Comparison of ENCODE assay signal across 19 cellular contexts in the genomic region with DNA sequence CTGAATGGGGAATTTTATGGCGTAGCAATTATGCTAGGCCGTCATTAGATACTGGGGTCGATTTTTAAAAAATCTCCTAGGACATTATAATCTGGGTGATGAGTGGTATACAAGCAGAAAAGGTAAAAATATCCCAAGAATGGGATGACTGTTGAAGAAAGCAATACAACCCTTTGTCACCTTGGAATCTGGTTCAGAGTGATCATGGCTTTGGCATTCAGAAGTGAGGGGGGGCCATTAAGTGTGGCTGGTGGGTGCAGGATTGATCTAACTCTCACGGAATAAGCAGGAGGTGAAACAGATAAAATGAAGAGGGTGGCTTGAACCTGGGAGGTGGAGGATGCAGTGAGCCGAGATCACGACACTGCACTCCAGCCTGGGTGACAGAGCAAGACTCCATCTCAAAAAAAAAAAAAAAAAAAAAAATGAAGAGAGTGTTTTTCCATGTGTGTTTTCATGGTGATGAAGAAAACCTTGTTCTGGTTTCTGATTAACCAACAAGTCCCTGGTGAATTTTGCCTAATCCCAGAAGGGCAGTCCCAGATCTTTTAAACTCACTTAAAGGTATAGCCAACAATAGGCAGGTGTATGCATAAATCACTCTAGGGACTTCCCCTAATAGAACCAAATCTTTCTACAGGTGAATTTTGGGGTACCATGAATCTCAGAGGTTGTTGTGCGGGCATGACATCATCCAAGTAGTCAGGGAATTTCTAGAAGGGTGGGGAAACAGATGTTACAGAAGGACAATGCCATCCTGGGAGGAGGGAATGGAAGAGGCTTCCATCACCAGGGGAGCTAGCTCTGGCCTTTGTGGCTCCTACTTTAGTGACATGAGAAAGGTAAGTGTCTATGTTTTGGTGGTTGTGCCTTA. TPM values are rescaled to one million over a fixed set of nuclear protein-coding genes. Genes with fewer than 3 reads are reported as not detected.
DNase-seq lines count a peak whose midpoint lies in the region; ATAC-seq, FAIRE-seq and TF ChIP-seq lines count a peak whose summit lies in the region.
"Had no signal": no experiment of that assay in that cellular context is flagged by ENCODE, and none has a peak within 500 bp of the region (broad histone marks: within the 10 kb centered on the region; RNA-seq: fewer than 3 reads in every experiment).

No MANE protein-coding gene starts in this region.

- no peak overlapping the region for H4K5ac ChIP-seq in IMR-90 (ENCODE audit: low read depth, low read length)

- no peak for TF ChIP-seq CTCF in HepG2 (CRISPR knock-in tag; IDR thresholded peaks at IDR 0.05)
- TF ChIP-seq CTCF in right lobe of liver (IDR thresholded peaks at IDR 0.05): no peak
- no peak for TF ChIP-seq CTCF in IMR-90 (conservative IDR thresholded peaks at IDR 0.05; ENCODE audit: low read depth, low read length)
- no peak for TF ChIP-seq CTCF in type B pancreatic cell (conservative IDR thresholded peaks at IDR 0.05)

- H3K9me3 Mint-ChIP-seq in type B pancreatic cell: no peaks in the 10 kb centered on the region
- H3K9me3 Mint-ChIP-seq in activated CD4-positive, alpha-beta memory T cell treated with anti-CD3 and anti-CD28 coated beads, Interleukin-2, amount 10 ng/mL, durations not matched to agents 7 days and 5 days: no peaks in the 10 kb centered on the region
- H3K9me3 Mint-ChIP-seq: H9 had no signal

- H3K9me3 ChIP-seq in HepG2 (ENCODE audit: low read length) (no peaks in the 10 kb centered on the region), right lobe of liver (no peaks in the 10 kb centered on the region), IMR-90 (ENCODE audit: control insufficient read depth, insufficient read depth, low read length) (no peaks in the 10 kb centered on the region)

- no peak overlapping the region; the same call in 1 of the 2 replicates for H3K4ac ChIP-seq in IMR-90 (ENCODE audit: low read depth, low read length)

- H4K20me1 ChIP-seq in HepG2 (ENCODE audit: insufficient read depth, low read length) (no peaks in the 10 kb centered on the region), IMR-90 (ENCODE audit: insufficient read depth, low read length) (peaks cover 9% of the 10 kb centered on the region)

- H2AK5ac ChIP-seq in IMR-90 (ENCODE audit: low read depth, low read length): no peak overlapping the region

- H2AFZ ChIP-seq in HepG2 (ENCODE audit: low read length) (no peak overlapping the region), IMR-90 (replicated peaks; ENCODE audit: low read length, poor library complexity) (no peak overlapping the region)

- H3K56ac ChIP-seq in IMR-90 (ENCODE audit: extremely low read depth, insufficient read depth, low read length): no peak overlapping the region

- TF ChIP-seq EP300 in HepG2 (IDR thresholded peaks at IDR 0.05; ENCODE audit: low read depth in 2 of 2, low read length in 2 of 2) (no peak), HepG2 (CRISPR knock-in tag; IDR thresholded peaks at IDR 0.05; ENCODE audit: borderline replicate concordance) (no peak)

- H3K14ac ChIP-seq in IMR-90 (replicated peaks; ENCODE audit: low read depth, low read length): no peak overlapping the region

- CTCF ChIA-PET in HepG2 (lab: Yijun Ruan, JAX; ENCODE audit: low intra/inter-chr PET ratio, low total read pairs): no interaction called here
- CTCF ChIA-PET in IMR-90 (lab: Yijun Ruan, JAX): no interaction called here
- CTCF ChIA-PET in activated CD4-positive, alpha-beta memory T cell treated with anti-CD3 and anti-CD28 coated beads, Interleukin-2, amount 10 ng/mL, durations not matched to agents 7 days and 5 days (lab: Charles Lee): interaction anchor here (1.3 kb wide), 1 partner anchor 33 kb away, joined by 5 read pairs; no protein-coding TSS in a partner anchor

- H3K4me2 ChIP-seq in HepG2 (ENCODE audit: low read depth, low read length) (no peak overlapping the region), IMR-90 (ENCODE audit: low read depth, low read length) (no peak overlapping the region)

- H3K27me3 ChIP-seq in HepG2 (ENCODE audit: control insufficient read depth in 1 of 2, insufficient read depth in 2 of 2, low read length in 2 of 2) (peaks cover 0 to 9% of the 10 kb centered on the region in 2 experiments; a peak in 1 of 5 replicates), right lobe of liver (no peaks in the 10 kb centered on the region), IMR-90 (ENCODE audit: control insufficient read depth, insufficient read depth, low read length) (no peaks in the 10 kb centered on the region)
- H3K27me3 ChIP-seq: SJSA1 had no signal

- intact Hi-C loops in HepG2 (cut with micrococcal nuclease; ENCODE audit: unreplicated experiment): no loop called here
- intact Hi-C loops in right lobe of liver (cut with DNase I): no loop called here
- intact Hi-C loops in IMR-90 (cut with micrococcal nuclease): loop anchor here (5.0 kb wide), 1 partner anchor 87 kb away; no protein-coding TSS in a partner anchor
- intact Hi-C loops in posterior vena cava (cut with DNase I): no loop called here

- H3K27me3 Mint-ChIP-seq in type B pancreatic cell: peaks cover 8% of the 10 kb centered on the region
- no peaks in the 10 kb centered on the region for H3K27me3 Mint-ChIP-seq in activated CD4-positive, alpha-beta memory T cell treated with anti-CD3 and anti-CD28 coated beads, Interleukin-2, amount 10 ng/mL, durations not matched to agents 7 days and 5 days

- peaks cover 3 to 18% of the 10 kb centered on the region in 2 experiments for H3K79me1 ChIP-seq in IMR-90 (ENCODE audit: low read depth in 1 of 2, low read length in 2 of 2)

- no peak overlapping the region for H3K23ac ChIP-seq in IMR-90 (ENCODE audit: low read depth, low read length)

- H3K36me3 ChIP-seq in HepG2 (replicated peaks in 1 of 2; ENCODE audit: control insufficient read depth in 1 of 2, insufficient read depth in 2 of 2, low read length in 2 of 2) (no peaks in the 10 kb centered on the region), right lobe of liver (no peaks in the 10 kb centered on the region), IMR-90 (ENCODE audit: control insufficient read depth, insufficient read depth, low read length) (no peaks in the 10 kb centered on the region)

- peaks cover 21% of the 10 kb centered on the region for H3K79me2 ChIP-seq in HepG2 (ENCODE audit: insufficient read depth, low read length)

- TF ChIP-seq RAD21 in HepG2 (CRISPR knock-in tag; IDR thresholded peaks at IDR 0.05) (no peak), IMR-90 (IDR thresholded peaks at IDR 0.05; ENCODE audit: low read length) (no peak)

- ATAC-seq in HepG2 (no peak), right lobe of liver (no peak), IMR-90 (ENCODE audit: low read depth) (no peak), HG02884 (IDR thresholded peaks at IDR 0.05; ENCODE audit: unreplicated experiment) (no peak)
- ATAC-seq: PC-3 had no signal

- peak overlapping the region; percentile 68 for H3K4me3 Mint-ChIP-seq in type B pancreatic cell
- no peak overlapping the region for H3K4me3 Mint-ChIP-seq in activated CD4-positive, alpha-beta memory T cell treated with anti-CD3 and anti-CD28 coated beads, Interleukin-2, amount 10 ng/mL, durations not matched to agents 7 days and 5 days

- peak overlapping the region; percentile 67 for H3K27ac Mint-ChIP-seq in type B pancreatic cell
- H3K27ac Mint-ChIP-seq in activated CD4-positive, alpha-beta memory T cell treated with anti-CD3 and anti-CD28 coated beads, Interleukin-2, amount 10 ng/mL, durations not matched to agents 7 days and 5 days: no peak overlapping the region
- H3K27ac Mint-ChIP-seq: H9 had no signal

- in situ Hi-C loops in HepG2 (cut with HindIII; ENCODE audit: extremely low pct_ligation_motif_present, low pct_unique_long_range_greater_than_20kb): no loop called here
- in situ Hi-C loops in IMR-90 (cut with MboI; ENCODE audit: low sequenced_read_pairs): no loop called here

- H3K9ac ChIP-seq in HepG2 (ENCODE audit: insufficient read depth, low read depth, low read length): no peak overlapping the region
- no peak overlapping the region for H3K9ac ChIP-seq in IMR-90 (ENCODE audit: low read depth, low read length)

- peaks cover 14% of the 10 kb centered on the region for H3K4me1 Mint-ChIP-seq in type B pancreatic cell (ENCODE audit: unreplicated experiment)
- peaks cover 27% of the 10 kb centered on the region for H3K4me1 Mint-ChIP-seq in activated CD4-positive, alpha-beta memory T cell treated with anti-CD3 and anti-CD28 coated beads, Interleukin-2, amount 10 ng/mL, durations not matched to agents 7 days and 5 days

- no peak overlapping the region for H4K8ac ChIP-seq in IMR-90 (ENCODE audit: low read depth in 2 of 2, low read length in 2 of 2)

- DNase-seq in HepG2 (ENCODE audit: low spot score) (no peak), right lobe of liver (no peak), IMR-90 (no peak), kidney tubule cell (ENCODE audit: low spot score) (peak; percentile 65), type B pancreatic cell (ENCODE audit: extremely low spot score, unreplicated experiment) (no peak), posterior vena cava (ENCODE audit: low spot score) (no peak)
- no peak for DNase-seq in activated CD4-positive, alpha-beta memory T cell treated with anti-CD3 and anti-CD28 coated beads, Interleukin-2, amount 10 ng/mL, durations not matched to agents 7 days and 5 days
- DNase-seq: C1 segment of cervical spinal cord, COR-L47, H9, KBM-7, NCI-H1105 treated with DMSO at 0.1 percent for 48 hours, NCI-H187 treated with DMSO at 0.1 percent for 48 hours, NCI-H446, NCI-H748 treated with DMSO at 0.1 percent for 48 hours had no signal

- WGBS in HepG2 (ENCODE audit: low lambda C conversion rate): 24% methylated on average over 7 of the region's 7 CpGs
- WGBS in right lobe of liver (ENCODE audit: insufficient coverage, low coverage, low lambda C conversion rate, missing lambda C conversion rate): 68% methylated on average over 5 of the region's 7 CpGs
- no CpG with 5 or more reads among the region's 7 CpGs for WGBS in IMR-90 (ENCODE audit: extremely low coverage in 2 of 2, insufficient read length in 1 of 2), 2 experiments

- H3K18ac ChIP-seq in IMR-90 (ENCODE audit: low read depth, low read length): no peak overlapping the region

- no peak overlapping the region for H2BK5ac ChIP-seq in IMR-90 (ENCODE audit: low read depth, low read length, poor library complexity, severe bottlenecking)

- no peak overlapping the region for H2BK120ac ChIP-seq in IMR-90 (ENCODE audit: low read depth, low read length)

- TF ChIP-seq POLR2A in HepG2 (IDR thresholded peaks at IDR 0.05; ENCODE audit: insufficient read depth in 1 of 2, low read depth in 2 of 2, low read length in 2 of 2) (no peak), right lobe of liver (IDR thresholded peaks at IDR 0.05) (no peak), IMR-90 (IDR thresholded peaks at IDR 0.05; ENCODE audit: low read depth, low read length) (no peak)

- POLR2A ChIA-PET in HepG2 (lab: Yijun Ruan, JAX): interaction anchor here (1.2 kb wide), 1 partner anchor 35 kb away, joined by 3 read pairs; a partner anchor contains a TSS
- POLR2A ChIA-PET in IMR-90 (lab: Charles Lee; ENCODE audit: unreplicated experiment): no interaction called here
- POLR2A ChIA-PET in activated CD4-positive, alpha-beta memory T cell treated with anti-CD3 and anti-CD28 coated beads, Interleukin-2, amount 10 ng/mL, durations not matched to agents 7 days and 5 days (lab: Charles Lee): no interaction called here

- H3K27ac ChIP-seq in HepG2 (ENCODE audit: extremely low read length, insufficient read depth, low read length) (no peak overlapping the region), right lobe of liver (no peak overlapping the region), IMR-90 (ENCODE audit: insufficient read depth, low read length) (no peak overlapping the region)
- H3K27ac ChIP-seq: SJSA1 had no signal

- peaks cover 2% of the 10 kb centered on the region; the same call in 1 of the 2 replicates for H3K9me1 ChIP-seq in IMR-90 (ENCODE audit: insufficient read depth, low read length)

- no peak overlapping the region for H2BK15ac ChIP-seq in IMR-90 (ENCODE audit: low read depth, low read length)

- H2BK20ac ChIP-seq in IMR-90 (ENCODE audit: low read depth, low read length): peak overlapping the region; percentile 3; the same call in 1 of the 2 replicates

- dilution Hi-C loops in IMR-90 (cut with HindIII; ENCODE audit: low sequenced_read_pairs, unreplicated experiment): no loop called here

- no peak for FAIRE-seq in HepG2 (lab: Jason Lieb, UNC)
- FAIRE-seq: G401.6 had no signal

- H3K4me3 ChIP-seq in HepG2 (replicated peaks in 1 of 3; ENCODE audit: insufficient read depth in 1 of 3, low read depth in 2 of 3, low read length in 3 of 3): no peak overlapping the region
- H3K4me3 ChIP-seq in right lobe of liver: no peak overlapping the region
- no peak overlapping the region for H3K4me3 ChIP-seq in IMR-90 (ENCODE audit: insufficient read depth, low read depth, low read length)
- H3K4me3 ChIP-seq: SJSA1 had no signal

- H3K4me1 ChIP-seq in HepG2 (ENCODE audit: insufficient read depth, low read length): peaks cover 24% of the 10 kb centered on the region
- H3K4me1 ChIP-seq in right lobe of liver: peaks cover 0 to 17% (median 0%) of the 10 kb centered on the region in 4 donors
- peaks cover 5% of the 10 kb centered on the region; the same call in 1 of the 2 replicates for H3K4me1 ChIP-seq in IMR-90 (ENCODE audit: control insufficient read depth, insufficient read depth, low read length)

- H3K36me3 Mint-ChIP-seq in type B pancreatic cell: no peaks in the 10 kb centered on the region
- peaks cover 5% of the 10 kb centered on the region for H3K36me3 Mint-ChIP-seq in activated CD4-positive, alpha-beta memory T cell treated with anti-CD3 and anti-CD28 coated beads, Interleukin-2, amount 10 ng/mL, durations not matched to agents 7 days and 5 days (ENCODE audit: low read depth)

- BruUV-seq in HepG2 (replicated peaks; lab: Mats Ljungman, UMichigan) (no TSS peak), IMR-90 (replicated peaks; lab: Mats Ljungman, UMichigan) (no TSS peak)

- no peak overlapping the region for H4K91ac ChIP-seq in IMR-90 (ENCODE audit: insufficient read depth, low read depth, low read length)

- H2AK9ac ChIP-seq in IMR-90 (replicated peaks; ENCODE audit: low read depth, low read length, poor library complexity): no peak overlapping the region

RNA-seq across cellular contexts. Expression of a gene that starts 3.1 kb away (rescaled TPM):
- total RNA-seq in HepG2 (2016; rRNA removed; fragmentation: Illumina TruSeq; extraction: Trizol): 14.4 and 14.8 TPM in 2 replicates
- 7.6 and 9.0 TPM in 2 replicates for total RNA-seq in HepG2 (2016; cell fraction: cytosol; rRNA removed; fragmentation: Illumina TruSeq; extraction: Trizol; ENCODE audit: low read depth)
- 12.0 and 15.1 TPM in 2 replicates for total RNA-seq in HepG2 (2016; cell fraction: insoluble cytoplasmic fraction; rRNA removed; fragmentation: Illumina TruSeq; extraction: Trizol)
- 7.8 and 8.1 TPM in 2 replicates for total RNA-seq in HepG2 (2016; cell fraction: membrane; rRNA removed; fragmentation: Illumina TruSeq; extraction: Trizol)
- total RNA-seq in HepG2 (2016; cell fraction: nucleus; rRNA removed; fragmentation: Illumina TruSeq; extraction: Trizol): 22.2 and 23.7 TPM in 2 replicates
- 4.9 and 5.5 TPM in 2 replicates for polyA plus RNA-seq in HepG2 (2011; rRNA removed)
- polyA plus RNA-seq in HepG2 (2011; cell fraction: cytosol; rRNA removed): 1.9 and 2.3 TPM in 2 replicates
- polyA plus RNA-seq in HepG2 (2011; cell fraction: nucleus; rRNA removed): 13.0 and 13.7 TPM in 2 replicates
- polyA plus RNA-seq in HepG2 (2012): 5.0 and 5.8 TPM in 2 replicates
- polyA plus RNA-seq in HepG2 (2016; cell fraction: cytosol; fragmentation: Illumina TruSeq; extraction: Trizol; ENCODE audit: low read depth): 0.18 and 0.20 TPM in 2 replicates
- polyA plus RNA-seq in HepG2 (2016; cell fraction: insoluble cytoplasmic fraction; fragmentation: Illumina TruSeq; extraction: Trizol; ENCODE audit: low read depth): 4.3 and 4.8 TPM in 2 replicates
- 0.70 and 0.93 TPM in 2 replicates for polyA plus RNA-seq in HepG2 (2016; cell fraction: membrane; fragmentation: Illumina TruSeq; extraction: Trizol; ENCODE audit: low read depth)
- 20.2 and 20.5 TPM in 2 replicates for polyA plus RNA-seq in HepG2 (2016; cell fraction: nucleus; fragmentation: Illumina TruSeq; extraction: Trizol; ENCODE audit: insufficient read depth, low read depth)
- polyA minus RNA-seq in HepG2 (2011; rRNA and poly(A)+ RNA removed; ENCODE audit: low replicate concordance): 21.7 and 33.6 TPM in 2 replicates
- polyA minus RNA-seq in HepG2 (2011; cell fraction: cytosol; rRNA and poly(A)+ RNA removed): 7.8 and 11.7 TPM in 2 replicates
- polyA minus RNA-seq in HepG2 (2011; cell fraction: nucleus; rRNA and poly(A)+ RNA removed): 33.7 and 44.8 TPM in 2 replicates
- total RNA-seq in right lobe of liver: 10 to 100 TPM in 5 of 6 experiments, 1 to 10 TPM in 1; 8.0 to 21.1 (median 13.7) TPM
- 22.2 and 24.2 TPM in 2 replicates for total RNA-seq in IMR-90 (2012; rRNA removed)
- 6.8 and 6.9 TPM in 2 replicates for polyA plus RNA-seq in IMR-90 (2012; rRNA removed)
- 1.9 and 2.4 TPM in 2 replicates for polyA plus RNA-seq in IMR-90 (2012; cell fraction: cytosol; rRNA removed)
- polyA plus RNA-seq in IMR-90 (2012; cell fraction: nucleus; rRNA removed; ENCODE audit: low replicate concordance): 12.7 and 19.6 TPM in 2 replicates
- total RNA-seq in type B pancreatic cell (ENCODE audit: low replicate concordance): 29.0 and 37.6 TPM in 2 replicates
- 10 to 100 TPM; 30.4 to 30.5 TPM for total RNA-seq in activated CD4-positive, alpha-beta memory T cell treated with anti-CD3 and anti-CD28 coated beads, Interleukin-2, amount 10 ng/mL, durations not matched to agents 7 days and 5 days
- total RNA-seq in posterior vena cava: 10 to 100 TPM; 20.0 to 21.2 TPM

RNA-seq across cellular contexts. Expression of a gene that starts 35.6 kb away (rescaled TPM):
- total RNA-seq in HepG2 (2016; rRNA removed; fragmentation: Illumina TruSeq; extraction: Trizol) (14.3 and 23.3 TPM in 2 replicates), right lobe of liver (10 to 100 TPM in 2 of 6 experiments, 1 to 10 TPM in 4; 8.2 to 11.6 (median 9.5) TPM), IMR-90 (2012; rRNA removed) (18.1 and 18.6 TPM in 2 replicates), type B pancreatic cell (ENCODE audit: low replicate concordance) (19.4 and 20.5 TPM in 2 replicates), posterior vena cava (10 to 100 TPM; 13.7 to 19.3 TPM)
- total RNA-seq in HepG2 (2016; cell fraction: cytosol; rRNA removed; fragmentation: Illumina TruSeq; extraction: Trizol; ENCODE audit: low read depth): 4.8 and 5.0 TPM in 2 replicates
- 13.7 and 21.8 TPM in 2 replicates for total RNA-seq in HepG2 (2016; cell fraction: insoluble cytoplasmic fraction; rRNA removed; fragmentation: Illumina TruSeq; extraction: Trizol)
- 6.6 and 6.7 TPM in 2 replicates for total RNA-seq in HepG2 (2016; cell fraction: membrane; rRNA removed; fragmentation: Illumina TruSeq; extraction: Trizol)
- 16.2 and 17.2 TPM in 2 replicates for total RNA-seq in HepG2 (2016; cell fraction: nucleus; rRNA removed; fragmentation: Illumina TruSeq; extraction: Trizol)
- polyA plus RNA-seq in HepG2 (2011; rRNA removed) (7.5 and 7.7 TPM in 2 replicates), IMR-90 (2012; rRNA removed) (6.2 and 7.7 TPM in 2 replicates)
- 5.0 and 6.2 TPM in 2 replicates for polyA plus RNA-seq in HepG2 (2011; cell fraction: cytosol; rRNA removed)
- polyA plus RNA-seq in HepG2 (2011; cell fraction: nucleus; rRNA removed): 14.1 and 15.6 TPM in 2 replicates
- polyA plus RNA-seq in HepG2 (2012): 11.2 and 12.3 TPM in 2 replicates
- polyA plus RNA-seq in HepG2 (2016; cell fraction: cytosol; fragmentation: Illumina TruSeq; extraction: Trizol; ENCODE audit: low read depth): 0.66 and 0.68 TPM in 2 replicates
- polyA plus RNA-seq in HepG2 (2016; cell fraction: insoluble cytoplasmic fraction; fragmentation: Illumina TruSeq; extraction: Trizol; ENCODE audit: low read depth): 15.7 and 17.6 TPM in 2 replicates
- 2.2 and 2.3 TPM in 2 replicates for polyA plus RNA-seq in HepG2 (2016; cell fraction: membrane; fragmentation: Illumina TruSeq; extraction: Trizol; ENCODE audit: low read depth)
- 26.5 and 28.6 TPM in 2 replicates for polyA plus RNA-seq in HepG2 (2016; cell fraction: nucleus; fragmentation: Illumina TruSeq; extraction: Trizol; ENCODE audit: insufficient read depth, low read depth)
- polyA minus RNA-seq in HepG2 (2011; rRNA and poly(A)+ RNA removed; ENCODE audit: low replicate concordance): 23.4 and 48.5 TPM in 2 replicates
- 10.9 and 11.4 TPM in 2 replicates for polyA minus RNA-seq in HepG2 (2011; cell fraction: cytosol; rRNA and poly(A)+ RNA removed)
- polyA minus RNA-seq in HepG2 (2011; cell fraction: nucleus; rRNA and poly(A)+ RNA removed): 14.0 and 16.2 TPM in 2 replicates
- polyA plus RNA-seq in IMR-90 (2012; cell fraction: cytosol; rRNA removed): 2.7 and 4.1 TPM in 2 replicates
- 5.3 and 15.5 TPM in 2 replicates for polyA plus RNA-seq in IMR-90 (2012; cell fraction: nucleus; rRNA removed; ENCODE audit: low replicate concordance)
- 10 to 100 TPM; 31.2 to 31.8 TPM for total RNA-seq in activated CD4-positive, alpha-beta memory T cell treated with anti-CD3 and anti-CD28 coated beads, Interleukin-2, amount 10 ng/mL, durations not matched to agents 7 days and 5 days
